1 cellular context compared by ENCODE assay signal in the genomic region with DNA sequence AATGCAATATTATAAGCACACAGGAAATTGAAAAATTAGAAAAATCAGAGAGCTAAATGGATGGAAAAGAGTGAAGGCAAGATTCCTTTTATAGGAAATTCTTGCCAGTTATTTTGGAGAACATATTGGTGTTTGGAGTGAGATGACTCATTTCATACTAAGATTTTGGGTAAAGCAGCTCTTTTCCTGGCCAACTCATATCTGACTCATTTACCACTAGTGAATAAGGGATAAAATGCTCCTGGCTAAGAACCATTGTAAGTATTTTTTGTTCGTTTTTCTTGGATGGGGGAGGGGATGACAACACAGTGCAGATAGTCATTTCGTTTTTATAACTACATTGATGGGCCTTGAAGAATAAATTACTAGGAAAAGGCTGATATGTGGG.
TF ChIP-seq lines count a peak whose summit lies in the region.

No MANE protein-coding gene starts in this region.

TF ChIP-seq in IMR-90, 13 proteins besides CTCF, POLR2A, EP300 and RAD21:
- TF ChIP-seq RFX5 (IDR thresholded peaks at IDR 0.05; ENCODE audit: low read depth, low read length), result no peak
- TF ChIP-seq BHLHE40 (IDR thresholded peaks at IDR 0.05; ENCODE audit: low read depth, low read length), result peak; percentile 15; the same call in 1 of the 2 replicates
- peak; percentile 95 for TF ChIP-seq FOS (IDR thresholded peaks at IDR 0.05; ENCODE audit: low read depth, low read length)
- no peak for TF ChIP-seq RCOR1 (IDR thresholded peaks at IDR 0.05; ENCODE audit: insufficient replicate concordance, low read length)
- no peak for TF ChIP-seq MXI1 (IDR thresholded peaks at IDR 0.05; ENCODE audit: borderline replicate concordance, low read depth, low read length)
- TF ChIP-seq CEBPB (IDR thresholded peaks at IDR 0.05; ENCODE audit: low read depth, low read length), result no peak
- TF ChIP-seq CHD1 (IDR thresholded peaks at IDR 0.05; ENCODE audit: low read depth, low read length), result no peak
- TF ChIP-seq MAZ (IDR thresholded peaks at IDR 0.05; ENCODE audit: borderline replicate concordance, low read depth, low read length), result no peak
- TF ChIP-seq, protein P1, sequence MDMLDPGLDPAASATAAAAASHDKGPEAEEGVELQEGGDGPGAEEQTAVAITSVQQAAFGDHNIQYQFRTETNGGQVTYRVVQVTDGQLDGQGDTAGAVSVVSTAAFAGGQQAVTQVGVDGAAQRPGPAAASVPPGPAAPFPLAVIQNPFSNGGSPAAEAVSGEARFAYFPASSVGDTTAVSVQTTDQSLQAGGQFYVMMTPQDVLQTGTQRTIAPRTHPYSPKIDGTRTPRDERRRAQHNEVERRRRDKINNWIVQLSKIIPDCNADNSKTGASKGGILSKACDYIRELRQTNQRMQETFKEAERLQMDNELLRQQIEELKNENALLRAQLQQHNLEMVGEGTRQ (IDR thresholded peaks at IDR 0.05; ENCODE audit: low read depth, low read length), result no peak
- no peak for TF ChIP-seq SMC3 (IDR thresholded peaks at IDR 0.05; ENCODE audit: low read depth, low read length)
- no peak for TF ChIP-seq MAFK (IDR thresholded peaks at IDR 0.05; ENCODE audit: low read depth, low read length)
- TF ChIP-seq, protein P2, sequence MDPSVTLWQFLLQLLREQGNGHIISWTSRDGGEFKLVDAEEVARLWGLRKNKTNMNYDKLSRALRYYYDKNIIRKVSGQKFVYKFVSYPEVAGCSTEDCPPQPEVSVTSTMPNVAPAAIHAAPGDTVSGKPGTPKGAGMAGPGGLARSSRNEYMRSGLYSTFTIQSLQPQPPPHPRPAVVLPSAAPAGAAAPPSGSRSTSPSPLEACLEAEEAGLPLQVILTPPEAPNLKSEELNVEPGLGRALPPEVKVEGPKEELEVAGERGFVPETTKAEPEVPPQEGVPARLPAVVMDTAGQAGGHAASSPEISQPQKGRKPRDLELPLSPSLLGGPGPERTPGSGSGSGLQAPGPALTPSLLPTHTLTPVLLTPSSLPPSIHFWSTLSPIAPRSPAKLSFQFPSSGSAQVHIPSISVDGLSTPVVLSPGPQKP (IDR thresholded peaks at IDR 0.05; ENCODE audit: borderline replicate concordance, low read depth, low read length), result no peak
- no peak for TF ChIP-seq NFE2L2 (IDR thresholded peaks at IDR 0.05; ENCODE audit: low read depth, low read length)
